Comparison of ENCODE assay signal across 15 cellular contexts in genomic region chr1:119915517-119915916, GRCh38. TPM values are rescaled to one million over a fixed set of nuclear protein-coding genes. Genes with fewer than 3 reads are reported as not detected.
DNase-seq lines count a peak whose midpoint lies in the region; ATAC-seq and TF ChIP-seq lines count a peak whose summit lies in the region.
"Had no signal": no experiment of that assay in that cellular context is flagged by ENCODE, and none has a peak within 500 bp of the region (broad histone marks: within the 10 kb centered on the region; RNA-seq: fewer than 3 reads in every experiment).

No MANE protein-coding gene starts in this region.

- H3K27ac ChIP-seq in naive thymus-derived CD4-positive, alpha-beta T cell (ENCODE audit: low read depth, low read length): no peak overlapping the region
- H3K27ac ChIP-seq: C4-2B had no signal

- TF ChIP-seq CTCF in HFFc6 (IDR thresholded peaks at IDR 0.05) (no peak), type B pancreatic cell (conservative IDR thresholded peaks at IDR 0.05) (no peak)

- intact Hi-C loops in naive thymus-derived CD4-positive, alpha-beta T cell (cut with micrococcal nuclease): no loop called here

- peaks cover 6% of the 10 kb centered on the region for H3K27me3 Mint-ChIP-seq in HFFc6 (ENCODE audit: insufficient read depth)
- H3K27me3 Mint-ChIP-seq in activated T-helper 17 cell treated with anti-CD3 and anti-CD28 coated beads, Interleukin-2, amount 50 U/mL, for 72 hours: no peaks in the 10 kb centered on the region
- H3K27me3 Mint-ChIP-seq in naive thymus-derived CD4-positive, alpha-beta T cell: no peaks in the 10 kb centered on the region
- no peaks in the 10 kb centered on the region for H3K27me3 Mint-ChIP-seq in type B pancreatic cell
- H3K27me3 Mint-ChIP-seq: CD4-positive, alpha-beta T cell had no signal

- no peaks in the 10 kb centered on the region for H3K9me3 ChIP-seq in naive thymus-derived CD4-positive, alpha-beta T cell (ENCODE audit: control insufficient read depth in 2 of 3, low read length in 3 of 3)
- H3K9me3 ChIP-seq: Caco-2 had no signal

- H3K4me3 Mint-ChIP-seq in HFFc6 (no peak overlapping the region), type B pancreatic cell (no peak overlapping the region)
- no peak overlapping the region for H3K4me3 Mint-ChIP-seq in activated T-helper 17 cell treated with anti-CD3 and anti-CD28 coated beads, Interleukin-2, amount 50 U/mL, for 72 hours
- no peak overlapping the region for H3K4me3 Mint-ChIP-seq in naive thymus-derived CD4-positive, alpha-beta T cell
- H3K4me3 Mint-ChIP-seq: CD4-positive, alpha-beta T cell; GM23338 had no signal

- H3K36me3 ChIP-seq in naive thymus-derived CD4-positive, alpha-beta T cell (ENCODE audit: control insufficient read depth in 2 of 3, insufficient read depth in 3 of 3, low read length in 3 of 3): peaks cover 6 to 57% (median 12%) of the 10 kb centered on the region in 3 experiments

- H3K4me1 ChIP-seq in naive thymus-derived CD4-positive, alpha-beta T cell (ENCODE audit: control insufficient read depth in 2 of 2, insufficient read depth in 2 of 2, low read length in 2 of 2): no peaks in the 10 kb centered on the region
- H3K4me1 ChIP-seq: Caco-2 had no signal

- no peak for ATAC-seq in activated T-helper 17 cell treated with anti-CD3 and anti-CD28 coated beads, Interleukin-2, amount 50 U/mL, for 72 hours (replicated peaks)
- ATAC-seq in naive thymus-derived CD4-positive, alpha-beta T cell: peak; percentile 16
- ATAC-seq in GM21528 (IDR thresholded peaks at IDR 0.05; ENCODE audit: low FRiP score, unreplicated experiment): no peak
- ATAC-seq: GM23338 had no signal

- CTCF ChIA-PET in naive thymus-derived CD4-positive, alpha-beta T cell (lab: Charles Lee): no interaction called here

- H3K36me3 Mint-ChIP-seq in HFFc6 (ENCODE audit: low read depth) (peaks cover 60% of the 10 kb centered on the region), type B pancreatic cell (peaks cover 59% of the 10 kb centered on the region)
- peaks cover 82% of the 10 kb centered on the region for H3K36me3 Mint-ChIP-seq in activated T-helper 17 cell treated with anti-CD3 and anti-CD28 coated beads, Interleukin-2, amount 50 U/mL, for 72 hours (ENCODE audit: low read depth)
- H3K36me3 Mint-ChIP-seq in naive thymus-derived CD4-positive, alpha-beta T cell: peaks cover 26 to 79% (median 67%) of the 10 kb centered on the region in 5 donors

- no peak for DNase-seq in HFFc6
- DNase-seq in naive thymus-derived CD4-positive, alpha-beta T cell: no peak
- no peak for DNase-seq in type B pancreatic cell (ENCODE audit: extremely low spot score, unreplicated experiment)
- no peak for DNase-seq in Ammon's horn (ENCODE audit: low spot score)
- DNase-seq in NCI-H774 (lab: John Stamatoyannopoulos, UW): no peak
- DNase-seq: ACHN; Caco-2; CD4-positive, alpha-beta T cell; HCEC 1CT; IMR-90 had no signal

- H3K27ac Mint-ChIP-seq in HFFc6 (peak overlapping the region; percentile 37; the same call in 1 of the 2 replicates), type B pancreatic cell (peak overlapping the region; percentile 35)
- peak overlapping the region; percentile 5 for H3K27ac Mint-ChIP-seq in activated T-helper 17 cell treated with anti-CD3 and anti-CD28 coated beads, Interleukin-2, amount 50 U/mL, for 72 hours
- H3K27ac Mint-ChIP-seq in naive thymus-derived CD4-positive, alpha-beta T cell: no peak overlapping the region
- H3K27ac Mint-ChIP-seq: CD4-positive, alpha-beta T cell; GM23338 had no signal

- H3K9me3 Mint-ChIP-seq in HFFc6 (no peaks in the 10 kb centered on the region), type B pancreatic cell (no peaks in the 10 kb centered on the region)
- no peaks in the 10 kb centered on the region for H3K9me3 Mint-ChIP-seq in activated T-helper 17 cell treated with anti-CD3 and anti-CD28 coated beads, Interleukin-2, amount 50 U/mL, for 72 hours
- no peaks in the 10 kb centered on the region for H3K9me3 Mint-ChIP-seq in naive thymus-derived CD4-positive, alpha-beta T cell
- H3K9me3 Mint-ChIP-seq: CD4-positive, alpha-beta T cell; GM23338 had no signal

- no peak overlapping the region for H3K4me3 ChIP-seq in naive thymus-derived CD4-positive, alpha-beta T cell (ENCODE audit: low read length)
- H3K4me3 ChIP-seq: GM23338 had no signal

- no peaks in the 10 kb centered on the region for H3K4me1 Mint-ChIP-seq in HFFc6 (ENCODE audit: low read depth)
- H3K4me1 Mint-ChIP-seq in activated T-helper 17 cell treated with anti-CD3 and anti-CD28 coated beads, Interleukin-2, amount 50 U/mL, for 72 hours: no peaks in the 10 kb centered on the region
- peaks cover 0 to 4% (median 0%) of the 10 kb centered on the region in 7 donors for H3K4me1 Mint-ChIP-seq in naive thymus-derived CD4-positive, alpha-beta T cell
- peaks cover 4% of the 10 kb centered on the region for H3K4me1 Mint-ChIP-seq in type B pancreatic cell (ENCODE audit: unreplicated experiment)

- POLR2A ChIA-PET in naive thymus-derived CD4-positive, alpha-beta T cell (lab: Charles Lee): no interaction called here

- no peaks in the 10 kb centered on the region for H3K27me3 ChIP-seq in naive thymus-derived CD4-positive, alpha-beta T cell (ENCODE audit: control insufficient read depth in 2 of 2, insufficient read depth in 2 of 2, low read length in 2 of 2)

RNA-seq across cellular contexts. Expression of gene ADAM30, which starts 19.2 kb away (rescaled TPM):
- not detected for total RNA-seq in HFFc6 (2021; fragmentation: NEBNext Ultra II Directional; extraction: Animal tissue kit (Norgen Biotek cat#: 25700))
- total RNA-seq in activated T-helper 17 cell treated with anti-CD3 and anti-CD28 coated beads, Interleukin-2, amount 50 U/mL, for 72 hours: not detected
- total RNA-seq in naive thymus-derived CD4-positive, alpha-beta T cell: not detected
- under 1 TPM in 1 of 2 donors, not detected in 1; 0.20 TPM for polyA plus RNA-seq in naive thymus-derived CD4-positive, alpha-beta T cell
- total RNA-seq in type B pancreatic cell (ENCODE audit: low replicate concordance): not detected in 2 replicates
- total RNA-seq: Caco-2; CD4-positive, alpha-beta T cell; GM23338; IMR-90 had no signal
- polyA plus RNA-seq: BJ, GM23338, IMR-90 had no signal

Comparison
In these comparisons a context has a peak if more than half of its experiments do, and no peak if none do; other contexts are left out.
1. H3K27ac Mint-ChIP-seq: peak in HFFc6 (single experiment), activated T-helper 17 cell treated with anti-CD3 and anti-CD28 coated beads, Interleukin-2, amount 50 U/mL, for 72 hours (single experiment) and type B pancreatic cell (single experiment); none in naive thymus-derived CD4-positive, alpha-beta T cell (0 of 9).